Comparison of ENCODE assay signal across 18 cellular contexts in genomic region chr11:76147106-76147735, GRCh38. TPM values are rescaled to one million over a fixed set of nuclear protein-coding genes. Genes with fewer than 3 reads are reported as not detected.
A peak's percentile ranks its signal among the peaks of the same experiment; 100 is the strongest.
DNase-seq lines count a peak whose midpoint lies in the region; ATAC-seq and TF ChIP-seq lines count a peak whose summit lies in the region.
"Had no signal": no experiment of that assay in that cellular context is flagged by ENCODE, and none has a peak within 500 bp of the region (broad histone marks: within the 10 kb centered on the region; RNA-seq: fewer than 3 reads in every experiment).

No MANE protein-coding gene starts in this region.

- no peak overlapping the region for H3K23ac ChIP-seq in H9 (ENCODE audit: insufficient read length, low read depth, low read length)

- H3K4ac ChIP-seq in H9 (ENCODE audit: low read depth, low read length) = no peak overlapping the region

- H3K27me3 ChIP-seq in H9 (ENCODE audit: insufficient read depth, low read length) = no peaks in the 10 kb centered on the region; the same call in none of the 2 replicates
- H3K27me3 ChIP-seq in colonic mucosa = no peaks in the 10 kb centered on the region
- no peaks in the 10 kb centered on the region for H3K27me3 ChIP-seq in psoas muscle (ENCODE audit: insufficient read depth in 3 of 3, low read length in 2 of 3)
- no peaks in the 10 kb centered on the region for H3K27me3 ChIP-seq in esophagus muscularis mucosa

- no peak overlapping the region for H3K4me2 ChIP-seq in H9 (ENCODE audit: insufficient read depth, insufficient read length, low read length)
- H3K4me2 ChIP-seq: SK-N-SH had no signal

- no peaks in the 10 kb centered on the region for H3K9me3 Mint-ChIP-seq in H9
- H3K9me3 Mint-ChIP-seq in neural crest cell = no peaks in the 10 kb centered on the region
- H3K9me3 Mint-ChIP-seq: IgD-negative memory B cell had no signal

- H3K27ac Mint-ChIP-seq in H9 (no peak overlapping the region; a peak in 1 of 7 replicates), neural crest cell (ENCODE audit: unreplicated experiment) (peak overlapping the region; percentile 23)

- no peaks in the 10 kb centered on the region for H3K4me1 ChIP-seq in H9 (ENCODE audit: insufficient read depth, low read length)
- peaks cover 7% of the 10 kb centered on the region for H3K4me1 ChIP-seq in colonic mucosa
- peaks cover 3% of the 10 kb centered on the region for H3K4me1 ChIP-seq in psoas muscle
- peaks cover 5 to 11% (median 6%) of the 10 kb centered on the region in 4 donors for H3K4me1 ChIP-seq in esophagus muscularis mucosa

- H3K4me1 Mint-ChIP-seq in H9 (peaks cover 4 to 5% of the 10 kb centered on the region in 2 experiments), neural crest cell (peaks cover 8% of the 10 kb centered on the region)

- no peak overlapping the region for H3K4me3 Mint-ChIP-seq in H9
- H3K4me3 Mint-ChIP-seq in neural crest cell = no peak overlapping the region
- H3K4me3 Mint-ChIP-seq: IgD-negative memory B cell had no signal

- no peak for TF ChIP-seq POLR2A in esophagus muscularis mucosa (IDR thresholded peaks at IDR 0.05; ENCODE audit: low read depth)

- no peak overlapping the region for H2AK5ac ChIP-seq in H9 (ENCODE audit: insufficient read length, low read length)

- no peak overlapping the region for H2BK5ac ChIP-seq in H9 (ENCODE audit: insufficient read length, low read length)

- H2BK15ac ChIP-seq in H9 (ENCODE audit: low read depth, low read length) = no peak overlapping the region

- H3K18ac ChIP-seq in H9 (ENCODE audit: insufficient read length, low read depth, low read length) = no peak overlapping the region

- no peak overlapping the region for H2BK12ac ChIP-seq in H9 (ENCODE audit: insufficient read length, low read depth, low read length)

- intact Hi-C loops in colonic mucosa (cut with DNase I) (no loop called here), psoas muscle (cut with DNase I) (no loop called here), esophagus muscularis mucosa (cut with DNase I) (no loop called here)

- no peak overlapping the region for H3K9ac ChIP-seq in H9 (ENCODE audit: extremely low read depth, insufficient read length, low read length)
- H3K9ac ChIP-seq in colonic mucosa (ENCODE audit: low read depth in 2 of 2, low read length in 2 of 2) = peak overlapping the region in 1 of 2 donors; percentile 51
- H3K9ac ChIP-seq: SK-N-SH had no signal

- H3K14ac ChIP-seq in H9 (ENCODE audit: insufficient read depth, low read length) = no peak overlapping the region

- H4K8ac ChIP-seq in H9 (replicated peaks; ENCODE audit: insufficient read length, low read depth, low read length) = no peak overlapping the region

- WGBS in H9 (ENCODE audit: extremely low coverage, insufficient read length, low lambda C conversion rate) = no CpG with 5 or more reads among the region's 14 CpGs
- 86 to 90% (median 88%) methylated on average over 14 of the region's 14 CpGs for WGBS in psoas muscle, 3 donors
- WGBS in esophagus muscularis mucosa = 87% methylated on average over 10 of the region's 14 CpGs

- no peak overlapping the region for H3T11ph ChIP-seq in H9 (ENCODE audit: low read length)

- no peak overlapping the region for H2AFZ ChIP-seq in H9 (ENCODE audit: low read length)

- ATAC-seq in psoas muscle = no peak

- no peak overlapping the region for H4K91ac ChIP-seq in H9 (ENCODE audit: insufficient read length, low read depth, low read length)

- H2BK20ac ChIP-seq in H9 (ENCODE audit: low read depth, low read length, poor library complexity, severe bottlenecking) = no peak overlapping the region

- TF ChIP-seq CTCF in 22Rv1 (IDR thresholded peaks at IDR 0.05) (no peak), H9 (conservative IDR thresholded peaks at IDR 0.05) (no peak), colonic mucosa (IDR thresholded peaks at IDR 0.05) (no peak), neural crest cell (conservative IDR thresholded peaks at IDR 0.05) (no peak), psoas muscle (IDR thresholded peaks at IDR 0.05) (no peak), esophagus muscularis mucosa (IDR thresholded peaks at IDR 0.05) (no peak)

- H2BK120ac ChIP-seq in H9 (ENCODE audit: low read depth, low read length, poor library complexity, severe bottlenecking) = no peak overlapping the region

- H3K4me3 ChIP-seq in colonic mucosa (no peak overlapping the region), psoas muscle (no peak overlapping the region), esophagus muscularis mucosa (no peak overlapping the region)
- H3K4me3 ChIP-seq: HAP-1 had no signal

- no peaks in the 10 kb centered on the region for H3K79me2 ChIP-seq in H9 (ENCODE audit: insufficient read depth, low read length)

- POLR2A ChIA-PET in HEK293T (lab: Yijun Ruan, JAX) = no interaction called here

- no peaks in the 10 kb centered on the region for H3K23me2 ChIP-seq in H9 (ENCODE audit: insufficient read length, low read depth, low read length, poor library complexity, severe bottlenecking)

- H3K27ac ChIP-seq in 22Rv1 (peak overlapping the region; percentile 76), H9 (ENCODE audit: insufficient read length, low read depth, low read length) (no peak overlapping the region), colonic mucosa (peak overlapping the region; percentile 86), psoas muscle (no peak overlapping the region), esophagus muscularis mucosa (replicated peaks in 1 of 4) (no peak overlapping the region)

- H4K5ac ChIP-seq in H9 (ENCODE audit: insufficient read length, low read depth, low read length) = no peak overlapping the region

- H3K36me3 Mint-ChIP-seq in H9 (ENCODE audit: insufficient read depth in 1 of 3, low read depth in 3 of 3) (peaks cover 1 to 8% (median 4%) of the 10 kb centered on the region in 3 experiments; a peak in 2 of 7 replicates), neural crest cell (ENCODE audit: low read depth) (peaks cover 3% of the 10 kb centered on the region)

- peak; percentile 23 for DNase-seq in H9
- DNase-seq in colonic mucosa = peak; percentile 80
- DNase-seq in neural crest cell (ENCODE audit: low read depth, low spot score) = no peak
- DNase-seq in NCI-H345 treated with DMSO at 0.1 percent for 48 hours (lab: John Stamatoyannopoulos, UW; ENCODE audit: unreplicated experiment) = no peak
- no peak for DNase-seq in psoas muscle
- no peak for DNase-seq in HEK293T (ENCODE audit: extremely low spot score)
- no peak for DNase-seq in esophagus muscularis mucosa (ENCODE audit: extremely low spot score)
- DNase-seq: AML-193, Calu3, MV-4-11, NCI-H1417 treated with DMSO at 0.1 percent for 48 hours, NCI-H2029, NCI-H2227 treated with DMSO at 0.1 percent for 48 hours, SK-N-SH had no signal

- no peaks in the 10 kb centered on the region for H4K20me1 ChIP-seq in H9 (ENCODE audit: control insufficient read depth, insufficient read depth, insufficient read length)

- H3K27me3 Mint-ChIP-seq in H9 (ENCODE audit: low read depth) = peaks cover 19% of the 10 kb centered on the region
- no peaks in the 10 kb centered on the region for H3K27me3 Mint-ChIP-seq in neural crest cell (ENCODE audit: low read depth)
- H3K27me3 Mint-ChIP-seq: IgD-negative memory B cell had no signal

- no peaks in the 10 kb centered on the region for H3K9me3 ChIP-seq in H9 (ENCODE audit: control insufficient read depth, low read depth, low read length)
- H3K9me3 ChIP-seq in colonic mucosa = no peaks in the 10 kb centered on the region
- no peaks in the 10 kb centered on the region for H3K9me3 ChIP-seq in psoas muscle
- no peaks in the 10 kb centered on the region for H3K9me3 ChIP-seq in esophagus muscularis mucosa
- H3K9me3 ChIP-seq: HAP-1, SK-N-SH had no signal

- TF ChIP-seq EP300 in esophagus muscularis mucosa (IDR thresholded peaks at IDR 0.05) = no peak

- no peaks in the 10 kb centered on the region for H3K79me1 ChIP-seq in H9 (ENCODE audit: insufficient read depth, low read depth, low read length, poor library complexity, severe bottlenecking)

- no peak overlapping the region for H3K56ac ChIP-seq in H9 (ENCODE audit: insufficient read length, low read depth, low read length)

- CTCF ChIA-PET in HEK293T (lab: Yijun Ruan, JAX) = no interaction called here

- H3K36me3 ChIP-seq in colonic mucosa (no peaks in the 10 kb centered on the region), psoas muscle (ENCODE audit: insufficient read depth in 1 of 2, low read depth in 1 of 2) (peaks cover 2 to 11% of the 10 kb centered on the region in 2 donors), esophagus muscularis mucosa (peaks cover 3 to 14% (median 9%) of the 10 kb centered on the region in 4 donors)
- H3K36me3 ChIP-seq: HAP-1 had no signal

TF ChIP-seq in HEK293T, 16 proteins besides CTCF, POLR2A, EP300 and RAD21:
- no peak for TF ChIP-seq LEF1 (IDR thresholded peaks at IDR 0.05; ENCODE audit: borderline replicate concordance)
- no peak for TF ChIP-seq TARDBP (IDR thresholded peaks at IDR 0.05)
- no peak for TF ChIP-seq FOXA1 (IDR thresholded peaks at IDR 0.05)
- no peak for TF ChIP-seq ZNF384 (IDR thresholded peaks at IDR 0.05)
- TF ChIP-seq L3MBTL2 (conservative IDR thresholded peaks at IDR 0.05) = no peak
- TF ChIP-seq NFRKB (IDR thresholded peaks at IDR 0.05) = no peak
- TF ChIP-seq CTBP1 (IDR thresholded peaks at IDR 0.05; ENCODE audit: borderline replicate concordance) = no peak
- no peak for TF ChIP-seq SUZ12 (IDR thresholded peaks at IDR 0.05)
- no peak for TF ChIP-seq BHLHE40 (IDR thresholded peaks at IDR 0.05; ENCODE audit: borderline replicate concordance)
- TF ChIP-seq FOXM1 (IDR thresholded peaks at IDR 0.05; ENCODE audit: borderline replicate concordance) = no peak
- TF ChIP-seq HDGF (IDR thresholded peaks at IDR 0.05; ENCODE audit: borderline replicate concordance) = no peak
- TF ChIP-seq SP1 (IDR thresholded peaks at IDR 0.05) = no peak
- no peak for TF ChIP-seq ARNT (IDR thresholded peaks at IDR 0.05)
- TF ChIP-seq FOXK2 (IDR thresholded peaks at IDR 0.05) = no peak
TF ChIP-seq in HEK293T: peak in this region for 0.

RNA-seq across cellular contexts. Expression of gene WNT11, which starts 59.1 kb away (rescaled TPM):
- total RNA-seq in H9 (2021) = 0.18 TPM in 1 of 2 replicates, not detected in the other
- 1 to 10 TPM; 3.6 to 3.8 TPM for total RNA-seq in colonic mucosa
- 0.16 and 0.19 TPM in 2 replicates for total RNA-seq in neural crest cell
- 10 to 100 TPM in 1 of 4 donors, 1 to 10 TPM in 3; 6.4 to 13.0 (median 8.0) TPM for total RNA-seq in psoas muscle
- polyA plus RNA-seq in psoas muscle = 1 to 10 TPM; 4.5 to 6.5 (median 4.8) TPM
- total RNA-seq in esophagus muscularis mucosa = 10 to 100 TPM in 2 of 4 donors, 1 to 10 TPM in 2; 3.7 to 11.0 (median 7.7) TPM
- total RNA-seq: Calu3, LHCN-M2 had no signal
- polyA plus RNA-seq: IgD-negative memory B cell had no signal

Comparison
In these comparisons a context has a peak if more than half of its experiments do, and no peak if none do; other contexts are left out.
1. H3K27ac ChIP-seq: peak in 22Rv1 (single experiment) and colonic mucosa (single experiment); none in H9 (single experiment), psoas muscle (single experiment) and esophagus muscularis mucosa (0 of 4).
2. DNase-seq: peak in H9 (single experiment) and colonic mucosa (single experiment); none in neural crest cell (single experiment), NCI-H345 treated with DMSO at 0.1 percent for 48 hours (single experiment), psoas muscle (0 of 2), HEK293T (single experiment) and esophagus muscularis mucosa (single experiment).